Comparison of ENCODE assay signal across 18 cellular contexts in the genomic region with DNA sequence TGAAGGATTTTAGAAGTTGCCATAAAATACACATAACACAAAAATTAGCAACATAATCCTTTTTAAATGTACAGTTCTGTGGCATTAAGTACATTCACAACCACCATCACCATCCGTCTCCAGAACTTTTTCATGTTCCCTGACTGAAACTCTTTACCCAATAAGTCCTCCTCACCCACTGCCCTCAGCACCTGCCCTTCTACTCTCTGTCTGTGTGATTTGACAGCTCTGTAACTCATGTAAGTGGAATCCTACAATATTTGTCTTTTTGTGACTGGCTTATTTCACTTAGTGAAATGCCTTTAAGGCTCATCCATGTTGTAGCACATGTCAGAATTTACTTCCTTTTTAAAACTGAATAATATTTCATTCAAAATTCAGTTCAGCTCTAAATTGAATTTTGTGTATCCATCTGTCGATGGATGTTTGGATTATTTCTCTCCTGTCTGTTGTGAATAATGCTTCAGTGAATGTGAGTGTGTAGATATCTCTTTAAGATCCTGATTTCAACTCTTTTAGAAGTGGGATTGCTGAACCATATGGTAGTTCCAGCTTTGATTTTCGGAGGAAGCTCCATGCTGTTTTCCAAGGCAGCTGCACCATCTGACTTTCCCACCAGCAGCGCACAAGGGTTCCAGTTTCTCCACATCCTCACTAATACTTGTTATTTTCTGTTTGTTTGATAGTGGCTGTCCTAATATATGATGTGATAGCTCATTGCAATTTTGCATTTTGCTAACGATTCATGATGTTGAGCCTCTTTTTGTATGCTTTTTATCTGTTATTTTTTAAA. TPM values are rescaled to one million over a fixed set of nuclear protein-coding genes. Genes with fewer than 3 reads are reported as not detected.
A peak's percentile ranks its signal among the peaks of the same experiment; 100 is the strongest.
DNase-seq lines count a peak whose midpoint lies in the region; ATAC-seq, FAIRE-seq and TF ChIP-seq lines count a peak whose summit lies in the region.
"Had no signal": no experiment of that assay in that cellular context is flagged by ENCODE, and none has a peak within 500 bp of the region (broad histone marks: within the 10 kb centered on the region; RNA-seq: fewer than 3 reads in every experiment).

No MANE protein-coding gene starts in this region.

- H4K20me1 ChIP-seq in DND-41 (ENCODE audit: insufficient read depth, low read length), result peaks cover 23% of the 10 kb centered on the region; the same call in 1 of the 2 replicates

- H3K4me3 ChIP-seq in DND-41 (ENCODE audit: low read depth in 1 of 2, low read length in 2 of 2) (no peak overlapping the region), astrocyte of the spinal cord (ENCODE audit: low read depth, low read length) (no peak overlapping the region)
- H3K4me3 ChIP-seq: BLaER1 treated with 17β-estradiol and CSF1 and Interleukin-3, amounts not matched to agents 10 nM and 100 nM; body of pancreas; hepatocyte; upper lobe of right lung had no signal

- no peak overlapping the region for H3K9ac ChIP-seq in DND-41 (ENCODE audit: low read depth, low read length)
- H3K9ac ChIP-seq: BLaER1 treated with 17β-estradiol and CSF1 and Interleukin-3, amounts not matched to agents 10 nM and 100 nM had no signal

- H3K27me3 ChIP-seq in DND-41 (ENCODE audit: insufficient read depth, low read length, poor library complexity), result no peaks in the 10 kb centered on the region
- H3K27me3 ChIP-seq: BLaER1 treated with 17β-estradiol and CSF1 and Interleukin-3, amounts not matched to agents 10 nM and 100 nM; body of pancreas; hepatocyte; upper lobe of right lung had no signal

- no peak for TF ChIP-seq CTCF in DND-41 (IDR thresholded peaks at IDR 0.05; ENCODE audit: borderline replicate concordance, extremely low read depth, low read length, poor library complexity, severe bottlenecking)
- no peak for TF ChIP-seq CTCF in astrocyte of the spinal cord (IDR thresholded peaks at IDR 0.05; ENCODE audit: low read depth, low read length)
- TF ChIP-seq CTCF in osteocyte (IDR thresholded peaks at IDR 0.05), result no peak

- no peak overlapping the region for H3K4me3 Mint-ChIP-seq in activated CD4-positive, alpha-beta T cell treated with anti-CD3 and anti-CD28 coated beads, Interleukin-2, amount 10 ng/mL, durations not matched to agents 7 days and 5 days
- H3K4me3 Mint-ChIP-seq in activated CD4-positive, alpha-beta T cell treated with anti-CD3 and anti-CD28 coated beads for 36 hours, result no peak overlapping the region
- peak overlapping the region; percentile 30 for H3K4me3 Mint-ChIP-seq in osteocyte (ENCODE audit: unreplicated experiment)

- H3K4me2 ChIP-seq in DND-41 (ENCODE audit: insufficient read depth, low read length), result 0 out of 2 replicates have a peak overlapping the region, but pooled peaks have one; percentile 14
- H3K4me2 ChIP-seq: hepatocyte had no signal

- peak overlapping the region; percentile 65 for H3K27ac Mint-ChIP-seq in activated CD4-positive, alpha-beta T cell treated with anti-CD3 and anti-CD28 coated beads, Interleukin-2, amount 10 ng/mL, durations not matched to agents 7 days and 5 days
- H3K27ac Mint-ChIP-seq in activated CD4-positive, alpha-beta T cell treated with anti-CD3 and anti-CD28 coated beads for 36 hours, result no peak overlapping the region
- H3K27ac Mint-ChIP-seq in osteocyte (ENCODE audit: unreplicated experiment), result peak overlapping the region; percentile 59

- intact Hi-C loops in activated CD4-positive, alpha-beta T cell treated with anti-CD3 and anti-CD28 coated beads for 36 hours (cut with DNase I, micrococcal nuclease), result loop anchor here (1.0 to 5.0 kb wide), 4 partner anchors 12 to 207 kb away; partner anchors contain the start of genes ABHD12 (in 1 of the 2), APMAP (in 1 of the 2) and VSX1 (in 1 of the 2)

- FAIRE-seq in urothelium cell line (lab: Jason Lieb, UNC), result no peak
- FAIRE-seq: keratinocyte had no signal

- peaks cover 37% of the 10 kb centered on the region for H3K4me1 ChIP-seq in DND-41 (ENCODE audit: insufficient read depth, low read length)

- no peak for DNase-seq in activated CD4-positive, alpha-beta T cell treated with anti-CD3 and anti-CD28 coated beads, Interleukin-2, amount 10 ng/mL, durations not matched to agents 7 days and 5 days
- no peak for DNase-seq in activated CD4-positive, alpha-beta T cell treated with anti-CD3 and anti-CD28 coated beads for 36 hours
- DNase-seq in DND-41, result peak; percentile 2
- DNase-seq in astrocyte of the spinal cord (ENCODE audit: low read depth, low spot score), result peak; percentile 17
- no peak for DNase-seq in osteocyte (ENCODE audit: extremely low spot score, unreplicated experiment)
- no peak for DNase-seq in GOT3 (lab: John Stamatoyannopoulos, UW)
- no peak for DNase-seq in stimulated activated CD4-positive, alpha-beta T cell treated with anti-CD3 and anti-CD28 coated beads, Interleukin-12 subunit alpha, Interleukin-12 subunit beta, amount 100 ng/mL, for 4 hours
- DNase-seq in urothelium cell line (ENCODE audit: low spot score), result no peak
- DNase-seq: 8988T; activated gamma-delta T cell treated with Interleukin-2 at 50 U/mL for 16 hours; body of pancreas; DMS79 treated with DMSO at 0.1 percent for 48 hours; NCI-H2081 treated with DMSO at 0.1 percent for 48 hours; stimulated activated naive CD4-positive, alpha-beta T cell; upper lobe of right lung had no signal

- peaks cover 9% of the 10 kb centered on the region for H3K36me3 Mint-ChIP-seq in activated CD4-positive, alpha-beta T cell treated with anti-CD3 and anti-CD28 coated beads, Interleukin-2, amount 10 ng/mL, durations not matched to agents 7 days and 5 days (ENCODE audit: low read depth)
- H3K36me3 Mint-ChIP-seq in activated CD4-positive, alpha-beta T cell treated with anti-CD3 and anti-CD28 coated beads for 36 hours (ENCODE audit: low read depth), result peaks cover 4% of the 10 kb centered on the region
- H3K36me3 Mint-ChIP-seq in osteocyte (ENCODE audit: unreplicated experiment), result peaks cover 9% of the 10 kb centered on the region

- H3K79me2 ChIP-seq in DND-41 (ENCODE audit: insufficient read depth, low read length), result peaks cover 85% of the 10 kb centered on the region

- H3K27ac ChIP-seq in DND-41 (ENCODE audit: low read length), result no peak overlapping the region
- H3K27ac ChIP-seq: BLaER1 treated with 17β-estradiol and CSF1 and Interleukin-3, amounts not matched to agents 10 nM and 100 nM; hepatocyte; upper lobe of right lung had no signal

- no peaks in the 10 kb centered on the region for H3K9me3 ChIP-seq in DND-41 (ENCODE audit: insufficient read depth, low read length, severe bottlenecking)
- H3K9me3 ChIP-seq: body of pancreas, upper lobe of right lung had no signal

- peaks cover 9% of the 10 kb centered on the region for H3K36me3 ChIP-seq in DND-41 (ENCODE audit: insufficient read depth, low read length)
- H3K36me3 ChIP-seq: upper lobe of right lung had no signal

- in situ Hi-C loops in astrocyte of the spinal cord (cut with HindIII; ENCODE audit: low sequenced_read_pairs), result no loop called here

- H3K27me3 Mint-ChIP-seq in activated CD4-positive, alpha-beta T cell treated with anti-CD3 and anti-CD28 coated beads, Interleukin-2, amount 10 ng/mL, durations not matched to agents 7 days and 5 days, result no peaks in the 10 kb centered on the region
- H3K27me3 Mint-ChIP-seq in activated CD4-positive, alpha-beta T cell treated with anti-CD3 and anti-CD28 coated beads for 36 hours, result no peaks in the 10 kb centered on the region
- no peaks in the 10 kb centered on the region for H3K27me3 Mint-ChIP-seq in osteocyte (ENCODE audit: unreplicated experiment)

- no peaks in the 10 kb centered on the region for H3K9me3 Mint-ChIP-seq in activated CD4-positive, alpha-beta T cell treated with anti-CD3 and anti-CD28 coated beads, Interleukin-2, amount 10 ng/mL, durations not matched to agents 7 days and 5 days
- H3K9me3 Mint-ChIP-seq in activated CD4-positive, alpha-beta T cell treated with anti-CD3 and anti-CD28 coated beads for 36 hours (ENCODE audit: low read depth), result no peaks in the 10 kb centered on the region
- peaks cover 12% of the 10 kb centered on the region for H3K9me3 Mint-ChIP-seq in osteocyte (ENCODE audit: unreplicated experiment)

- POLR2A ChIA-PET in activated CD4-positive, alpha-beta T cell treated with anti-CD3 and anti-CD28 coated beads, Interleukin-2, amount 10 ng/mL, durations not matched to agents 7 days and 5 days (lab: Charles Lee), result no interaction called here
- POLR2A ChIA-PET in activated CD4-positive, alpha-beta T cell treated with anti-CD3 and anti-CD28 coated beads for 36 hours (lab: Charles Lee), result no interaction called here

- ATAC-seq in activated CD4-positive, alpha-beta T cell treated with anti-CD3 and anti-CD28 coated beads for 36 hours, result no peak
- ATAC-seq in DND-41 (ENCODE audit: insufficient read depth, low read depth), result no peak
- ATAC-seq: body of pancreas, upper lobe of right lung had no signal

- peaks cover 35% of the 10 kb centered on the region for H3K4me1 Mint-ChIP-seq in activated CD4-positive, alpha-beta T cell treated with anti-CD3 and anti-CD28 coated beads, Interleukin-2, amount 10 ng/mL, durations not matched to agents 7 days and 5 days
- H3K4me1 Mint-ChIP-seq in activated CD4-positive, alpha-beta T cell treated with anti-CD3 and anti-CD28 coated beads for 36 hours, result peaks cover 56% of the 10 kb centered on the region
- peaks cover 66% of the 10 kb centered on the region for H3K4me1 Mint-ChIP-seq in osteocyte (ENCODE audit: unreplicated experiment)

- H2AFZ ChIP-seq in DND-41 (ENCODE audit: low read depth, low read length), result no peak overlapping the region
- H2AFZ ChIP-seq: hepatocyte had no signal

- CTCF ChIA-PET in activated CD4-positive, alpha-beta T cell treated with anti-CD3 and anti-CD28 coated beads, Interleukin-2, amount 10 ng/mL, durations not matched to agents 7 days and 5 days (lab: Charles Lee), result interaction anchor here (1.0 kb wide), 2 partner anchors 12 to 24 kb away, joined by 3 to 4 read pairs; no protein-coding TSS in a partner anchor
- CTCF ChIA-PET in activated CD4-positive, alpha-beta T cell treated with anti-CD3 and anti-CD28 coated beads for 36 hours (lab: Charles Lee), result interaction anchor here (0.7 kb wide), 1 partner anchor 18 kb away, joined by 3 read pairs; no protein-coding TSS in a partner anchor

RNA-seq across cellular contexts. Expression of gene ENTPD6, which starts 4.2 kb away (rescaled TPM):
- 10 to 100 TPM; 33.8 to 45.6 TPM for total RNA-seq in activated CD4-positive, alpha-beta T cell treated with anti-CD3 and anti-CD28 coated beads, Interleukin-2, amount 10 ng/mL, durations not matched to agents 7 days and 5 days
- total RNA-seq in activated CD4-positive, alpha-beta T cell treated with anti-CD3 and anti-CD28 coated beads for 36 hours, result 10 to 100 TPM; 34.3 to 41.5 TPM
- 62.0 and 62.5 TPM in 2 replicates for total RNA-seq in osteocyte

RNA-seq across cellular contexts. Expression of gene PYGB, which starts 48.2 kb away (rescaled TPM):
- 10 to 100 TPM; 28.7 to 30.2 TPM for total RNA-seq in activated CD4-positive, alpha-beta T cell treated with anti-CD3 and anti-CD28 coated beads, Interleukin-2, amount 10 ng/mL, durations not matched to agents 7 days and 5 days
- total RNA-seq in activated CD4-positive, alpha-beta T cell treated with anti-CD3 and anti-CD28 coated beads for 36 hours, result 10 to 100 TPM; 18.0 to 21.1 TPM
- total RNA-seq in osteocyte, result 234 and 251 TPM in 2 replicates

Comparison
In these comparisons a context has a peak if more than half of its experiments do, and no peak if none do; other contexts are left out.
1. DNase-seq: peak in DND-41 (single experiment) and astrocyte of the spinal cord (single experiment); none in activated CD4-positive, alpha-beta T cell treated with anti-CD3 and anti-CD28 coated beads, Interleukin-2, amount 10 ng/mL, durations not matched to agents 7 days and 5 days (single experiment), activated CD4-positive, alpha-beta T cell treated with anti-CD3 and anti-CD28 coated beads for 36 hours (single experiment), osteocyte (single experiment), GOT3 (single experiment), stimulated activated CD4-positive, alpha-beta T cell treated with anti-CD3 and anti-CD28 coated beads, Interleukin-12 subunit alpha, Interleukin-12 subunit beta, amount 100 ng/mL, for 4 hours (single experiment) and urothelium cell line (single experiment).